Comparison of ENCODE assay signal across 11 cellular contexts in genomic region chr12:120247621-120248030, GRCh38. TPM values are rescaled to one million over a fixed set of nuclear protein-coding genes. Genes with fewer than 3 reads are reported as not detected.
A peak's percentile ranks its signal among the peaks of the same experiment; 100 is the strongest.
DNase-seq lines count a peak whose midpoint lies in the region; ATAC-seq, FAIRE-seq and TF ChIP-seq lines count a peak whose summit lies in the region.
"Had no signal": no experiment of that assay in that cellular context is flagged by ENCODE, and none has a peak within 500 bp of the region (broad histone marks: within the 10 kb centered on the region; RNA-seq: fewer than 3 reads in every experiment).

No MANE protein-coding gene starts in this region.

- TF ChIP-seq CTCF in D721Med (IDR thresholded peaks at IDR 0.05; ENCODE audit: insufficient read depth, missing control alignments) (no peak), esophagus squamous epithelium (IDR thresholded peaks at IDR 0.05) (no peak), prostate gland (IDR thresholded peaks at IDR 0.05) (no peak)

- H3K36me3 ChIP-seq in esophagus squamous epithelium: no peaks in the 10 kb centered on the region
- H3K36me3 ChIP-seq in prostate gland: no peaks in the 10 kb centered on the region

- FAIRE-seq in D721Med (lab: Jason Lieb, UNC): peak; percentile 16

- ATAC-seq in GM18909 (IDR thresholded peaks at IDR 0.05; ENCODE audit: poor library complexity, unreplicated experiment) (no peak), HG02610 (IDR thresholded peaks at IDR 0.05; ENCODE audit: unreplicated experiment) (no peak), HG03108 (IDR thresholded peaks at IDR 0.05; ENCODE audit: unreplicated experiment) (no peak)

- H3K27ac ChIP-seq in esophagus squamous epithelium (peak overlapping the region in 3 of 4 donors; percentile 41 to 76 (median 57)), prostate gland (peak overlapping the region; percentile 35 to 37)
- H3K27ac ChIP-seq: VCaP had no signal

- intact Hi-C loops in esophagus squamous epithelium (cut with DNase I): no loop called here
- intact Hi-C loops in prostate gland (cut with DNase I): no loop called here

- peaks cover 6 to 97% (median 61%) of the 10 kb centered on the region in 3 donors for H3K4me1 ChIP-seq in esophagus squamous epithelium
- no peaks in the 10 kb centered on the region for H3K4me1 ChIP-seq in prostate gland (replicated peaks)

- WGBS in esophagus squamous epithelium, 2 donors: 50 to 59% methylated on average over 6 of the region's 6 CpGs
- WGBS in prostate gland: 48% methylated on average over 6 of the region's 6 CpGs

- TF ChIP-seq POLR2A in esophagus squamous epithelium (IDR thresholded peaks at IDR 0.05) (no peak), prostate gland (IDR thresholded peaks at IDR 0.05) (no peak)

- H3K4me3 ChIP-seq in esophagus squamous epithelium (peak overlapping the region in 1 of 4 donors; percentile 38), prostate gland (no peak overlapping the region)

- no peaks in the 10 kb centered on the region for H3K27me3 ChIP-seq in esophagus squamous epithelium
- no peaks in the 10 kb centered on the region for H3K27me3 ChIP-seq in prostate gland (replicated peaks; ENCODE audit: insufficient read depth)

- no peaks in the 10 kb centered on the region for H3K9me3 ChIP-seq in esophagus squamous epithelium
- no peaks in the 10 kb centered on the region for H3K9me3 ChIP-seq in prostate gland

- DNase-seq in D721Med (ENCODE audit: insufficient read length, low spot score) (no peak), RPMI7951 (ENCODE audit: low read depth) (peak; percentile 91), esophagus squamous epithelium (lab: John Stamatoyannopoulos, UW) (no peak), prostate gland (ENCODE audit: low spot score) (no peak), iPS-NIHi11 (ENCODE audit: low spot score) (no peak)
- DNase-seq: midbrain; stimulated activated CD4-positive, alpha-beta T cell treated with anti-CD3 and anti-CD28 coated beads, Interleukin-4, amount 100 ng/mL, for 4 hours had no signal

RNA-seq across cellular contexts. Expression of gene PXN, which starts 17.9 kb away (rescaled TPM):
- total RNA-seq in RPMI7951 (2014; rRNA removed; shearing (Covaris generic)): 51.0 and 57.9 TPM in 2 replicates
- total RNA-seq in esophagus squamous epithelium (10 to 100 TPM; 18.2 to 44.4 (median 21.4) TPM), prostate gland (100 to 1,000 TPM in 1 of 2 donors, 10 to 100 TPM in 1; 58.3 to 113 TPM)

RNA-seq across cellular contexts. Expression of gene RNU4-2, which starts 44.1 kb away (rescaled TPM):
- under 0.01 TPM in 2 replicates for total RNA-seq in RPMI7951 (2014; rRNA removed; shearing (Covaris generic))
- total RNA-seq in esophagus squamous epithelium (under 1 TPM in 3 of 4 donors, not detected in 1; under 0.01 TPM), prostate gland (under 1 TPM; under 0.01 TPM)

RNA-seq across cellular contexts. Expression of gene RNU4-1, which starts 45.4 kb away (rescaled TPM):
- under 0.01 TPM in 2 replicates for total RNA-seq in RPMI7951 (2014; rRNA removed; shearing (Covaris generic))
- total RNA-seq in esophagus squamous epithelium (under 1 TPM in 3 of 4 donors, not detected in 1; under 0.01 TPM), prostate gland (under 1 TPM; under 0.01 TPM)

RNA-seq across cellular contexts. Expression of gene RPLP0, which starts 46.7 kb away (rescaled TPM):
- total RNA-seq in RPMI7951 (2014; rRNA removed; shearing (Covaris generic)): 3,658 and 4,112 TPM in 2 replicates
- total RNA-seq in esophagus squamous epithelium (1,000 to 10,000 TPM; 3,136 to 5,114 (median 4,044) TPM), prostate gland (1,000 to 10,000 TPM; 1,950 to 2,858 TPM)

RNA-seq across cellular contexts. Expression of gene GCN1, which starts 53.1 kb away (rescaled TPM):
- 27.0 and 39.4 TPM in 2 replicates for total RNA-seq in RPMI7951 (2014; rRNA removed; shearing (Covaris generic))
- 100 to 1,000 TPM in 1 of 4 donors, 10 to 100 TPM in 3; 39.5 to 117 (median 63.7) TPM for total RNA-seq in esophagus squamous epithelium
- 100 to 1,000 TPM in 1 of 2 donors, 10 to 100 TPM in 1; 39.3 to 120 TPM for total RNA-seq in prostate gland
